In genomic region chr16:29995330-29995910, GRCh38 we compare ENCODE assay signal across 8 cellular contexts. TPM values are rescaled to one million over a fixed set of nuclear protein-coding genes. Genes with fewer than 3 reads are reported as not detected.
DNase-seq lines count a peak whose midpoint lies in the region; ATAC-seq and TF ChIP-seq lines count a peak whose summit lies in the region.

A gene with protein sequence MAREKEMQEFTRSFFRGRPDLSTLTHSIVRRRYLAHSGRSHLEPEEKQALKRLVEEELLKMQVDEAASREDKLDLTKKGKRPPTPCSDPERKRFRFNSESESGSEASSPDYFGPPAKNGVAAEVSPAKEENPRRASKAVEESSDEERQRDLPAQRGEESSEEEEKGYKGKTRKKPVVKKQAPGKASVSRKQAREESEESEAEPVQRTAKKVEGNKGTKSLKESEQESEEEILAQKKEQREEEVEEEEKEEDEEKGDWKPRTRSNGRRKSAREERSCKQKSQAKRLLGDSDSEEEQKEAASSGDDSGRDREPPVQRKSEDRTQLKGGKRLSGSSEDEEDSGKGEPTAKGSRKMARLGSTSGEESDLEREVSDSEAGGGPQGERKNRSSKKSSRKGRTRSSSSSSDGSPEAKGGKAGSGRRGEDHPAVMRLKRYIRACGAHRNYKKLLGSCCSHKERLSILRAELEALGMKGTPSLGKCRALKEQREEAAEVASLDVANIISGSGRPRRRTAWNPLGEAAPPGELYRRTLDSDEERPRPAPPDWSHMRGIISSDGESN (minus strand): TSS chr16:29995617. CDS start chr16:29995605, 12 bp downstream.

- no peaks in the 10 kb centered on the region for H3K27me3 Mint-ChIP-seq in activated T-helper 17 cell treated with anti-CD3 and anti-CD28 coated beads, Interleukin-2, amount 50 U/mL, for 72 hours
- no peaks in the 10 kb centered on the region for H3K27me3 Mint-ChIP-seq in natural killer cell treated with Interleukin-12 subunit alpha and Interleukin-12 subunit beta and Interleukin-15 and Interleukin-18, amount 100 ng/mL, for 72 hours

- no peaks in the 10 kb centered on the region for H3K9me2 ChIP-seq in GM23248 (ENCODE audit: insufficient read depth)

- in situ Hi-C loops in GM23248 (cut with MboI), result no loop called here

- H3K27ac ChIP-seq in GM23248 (peak within 1 kb of the TSS; percentile 81), RWPE1 (peak within 1 kb of the TSS; percentile 97)

- H3K27ac Mint-ChIP-seq in activated T-helper 17 cell treated with anti-CD3 and anti-CD28 coated beads, Interleukin-2, amount 50 U/mL, for 72 hours, result peak within 1 kb of the TSS; percentile 95
- H3K27ac Mint-ChIP-seq in natural killer cell treated with Interleukin-12 subunit alpha and Interleukin-12 subunit beta and Interleukin-15 and Interleukin-18, amount 100 ng/mL, for 72 hours, result peak within 1 kb of the TSS; percentile 96 to 98

- peaks cover 24% of the 10 kb centered on the region for H3K4me1 Mint-ChIP-seq in activated T-helper 17 cell treated with anti-CD3 and anti-CD28 coated beads, Interleukin-2, amount 50 U/mL, for 72 hours
- H3K4me1 Mint-ChIP-seq in natural killer cell treated with Interleukin-12 subunit alpha and Interleukin-12 subunit beta and Interleukin-15 and Interleukin-18, amount 100 ng/mL, for 72 hours (ENCODE audit: low read depth in 2 of 2), result peaks cover 25 to 44% of the 10 kb centered on the region in 2 donors

- peaks cover 4% of the 10 kb centered on the region; the same call in 1 of the 2 replicates for H3K36me3 ChIP-seq in GM23248 (ENCODE audit: low read depth)

- no peaks in the 10 kb centered on the region for H3K27me3 ChIP-seq in GM23248 (replicated peaks; ENCODE audit: insufficient read depth)

- H3K9me3 Mint-ChIP-seq in activated T-helper 17 cell treated with anti-CD3 and anti-CD28 coated beads, Interleukin-2, amount 50 U/mL, for 72 hours, result no peaks in the 10 kb centered on the region
- no peaks in the 10 kb centered on the region for H3K9me3 Mint-ChIP-seq in natural killer cell treated with Interleukin-12 subunit alpha and Interleukin-12 subunit beta and Interleukin-15 and Interleukin-18, amount 100 ng/mL, for 72 hours

- CTCF ChIA-PET in RWPE1 (lab: Yijun Ruan, JAX), result interaction anchor here (1.0 kb wide), 1 partner anchor 10 kb away, joined by 6 read pairs; no protein-coding TSS in a partner anchor

- POLR2A ChIA-PET in RWPE1 (lab: Yijun Ruan, JAX; ENCODE audit: low non-redundant PET), result interaction anchor here (0.9 kb wide), 1 partner anchor 22 kb away, joined by 5 read pairs; the partner anchor contains the start of gene TAOK2

- peak within 1 kb of the TSS; percentile 86 for H3K9ac ChIP-seq in GM23248

- peak within 1 kb of the TSS; percentile 89 for H3K4me2 ChIP-seq in GM23248 (ENCODE audit: unreplicated experiment)

- peaks cover 15% of the 10 kb centered on the region for H3K4me1 ChIP-seq in GM23248 (ENCODE audit: insufficient read depth)

- H3K4me3 Mint-ChIP-seq in activated T-helper 17 cell treated with anti-CD3 and anti-CD28 coated beads, Interleukin-2, amount 50 U/mL, for 72 hours, result peak within 1 kb of the TSS; percentile 97
- H3K4me3 Mint-ChIP-seq in natural killer cell treated with Interleukin-12 subunit alpha and Interleukin-12 subunit beta and Interleukin-15 and Interleukin-18, amount 100 ng/mL, for 72 hours, result peak within 1 kb of the TSS; percentile 97

- TF ChIP-seq CTCF in LNCaP clone FGC (IDR thresholded peaks at IDR 0.05; ENCODE audit: control insufficient read depth, extremely low read depth, insufficient read depth), result no peak
- TF ChIP-seq CTCF in RWPE1 (conservative IDR thresholded peaks at IDR 0.05; ENCODE audit: low read depth), result no peak
- no peak for TF ChIP-seq CTCF in fibroblast of mammary gland (conservative IDR thresholded peaks at IDR 0.05; ENCODE audit: control insufficient read depth, insufficient read depth, low read depth, low read length)

- H3K36me3 Mint-ChIP-seq in activated T-helper 17 cell treated with anti-CD3 and anti-CD28 coated beads, Interleukin-2, amount 50 U/mL, for 72 hours (ENCODE audit: low read depth), result peaks cover 81% of the 10 kb centered on the region
- no peaks in the 10 kb centered on the region for H3K36me3 Mint-ChIP-seq in natural killer cell treated with Interleukin-12 subunit alpha and Interleukin-12 subunit beta and Interleukin-15 and Interleukin-18, amount 100 ng/mL, for 72 hours

- WGBS in GM23248 (ENCODE audit: low coverage in 1 of 2, low lambda C conversion rate in 2 of 2, missing lambda C conversion rate in 2 of 2), 2 experiments, result 0 to 1% methylated on average over 40 to 53 of the region's 53 CpGs

- DNase-seq in Daoy (ENCODE audit: low read depth) (peak; percentile 86), GM23248 (peak; percentile 91), LNCaP clone FGC (ENCODE audit: low read depth) (peak; percentile 47), RWPE1 (ENCODE audit: low spot score) (peak; percentile 81), fibroblast of mammary gland (ENCODE audit: low read depth) (peak; percentile 75)
- peak; percentile 91 for DNase-seq in natural killer cell treated with Interleukin-12 subunit alpha and Interleukin-12 subunit beta and Interleukin-15 and Interleukin-18, amount 100 ng/mL, for 72 hours (ENCODE audit: low spot score)
- peak; percentile 92 for DNase-seq in stimulated activated naive CD8-positive, alpha-beta T cell treated with anti-CD3 and anti-CD28 coated beads, Interleukin-15, Interleukin-2, amounts not matched to agents 100 U/mL and 50 U/mL, for 24 hours

- H2AFZ ChIP-seq in GM23248, result peak within 1 kb of the TSS; percentile 95

- H3K79me2 ChIP-seq in GM23248 (ENCODE audit: insufficient read depth), result peaks cover 19% of the 10 kb centered on the region

- no peaks in the 10 kb centered on the region for H3K9me3 ChIP-seq in GM23248 (ENCODE audit: low read depth)

- H3F3A ChIP-seq in GM23248 (ENCODE audit: insufficient read depth), result peaks cover 16% of the 10 kb centered on the region

- H3K4me3 ChIP-seq in GM23248 (peak within 1 kb of the TSS; percentile 91), LNCaP clone FGC (ENCODE audit: low read depth, low read length) (peak within 1 kb of the TSS; percentile 98), fibroblast of mammary gland (ENCODE audit: control insufficient read depth, low read depth, low read length) (peak within 1 kb of the TSS; percentile 92)

- no peaks in the 10 kb centered on the region for H4K20me1 ChIP-seq in GM23248 (ENCODE audit: insufficient read depth)

- peak; percentile 69 for ATAC-seq in activated T-helper 17 cell treated with anti-CD3 and anti-CD28 coated beads, Interleukin-2, amount 50 U/mL, for 72 hours (replicated peaks)
- ATAC-seq in natural killer cell treated with Interleukin-12 subunit alpha and Interleukin-12 subunit beta and Interleukin-15 and Interleukin-18, amount 100 ng/mL, for 72 hours, result peak; percentile 77 to 82
- ATAC-seq in stimulated activated naive CD8-positive, alpha-beta T cell treated with anti-CD3 and anti-CD28 coated beads, Interleukin-15, Interleukin-2, amounts not matched to agents 100 U/mL and 50 U/mL, for 24 hours, result peak; percentile 47

RNA-seq across cellular contexts. Expression of the gene that starts here (rescaled TPM):
- 8.8 and 14.0 TPM in 2 replicates for total RNA-seq in Daoy (2014; rRNA removed; shearing (Covaris generic))
- total RNA-seq in GM23248 (2014; rRNA removed; shearing (Covaris generic)), result 3.2 and 3.9 TPM in 2 replicates
- polyA plus RNA-seq in GM23248 (2016; fragmentation: Nextera tagmentation; extraction: Ambion mirVana), result 11.9 and 14.0 TPM in 2 replicates
- total RNA-seq in activated T-helper 17 cell treated with anti-CD3 and anti-CD28 coated beads, Interleukin-2, amount 50 U/mL, for 72 hours, result 10 to 100 TPM; 23.9 to 34.1 TPM
- total RNA-seq in natural killer cell treated with Interleukin-12 subunit alpha and Interleukin-12 subunit beta and Interleukin-15 and Interleukin-18, amount 100 ng/mL, for 72 hours, result 10 to 100 TPM; 30.0 to 40.8 TPM

Comparison
In these comparisons a context has a peak if more than half of its experiments do, and no peak if none do; other contexts are left out.
1. Peak in every context shown above with its lines: DNase-seq, ATAC-seq, H3K4me3 ChIP-seq and H3K27ac ChIP-seq.